Comparison of ENCODE assay signal across 8 cellular contexts in genomic region chr11:46916669-46917108, GRCh38. TPM values are rescaled to one million over a fixed set of nuclear protein-coding genes. Genes with fewer than 3 reads are reported as not detected.
DNase-seq lines count a peak whose midpoint lies in the region; ATAC-seq and TF ChIP-seq lines count a peak whose summit lies in the region.

No MANE protein-coding gene starts in this region.

- DNase-seq in EH (ENCODE audit: low read depth) (peak; percentile 82), foreskin fibroblast (peak; percentile 76 to 87), neural progenitor cell (ENCODE audit: low spot score) (peak; percentile 85)
- peak; percentile 26 to 31 for DNase-seq in activated T-cell treated with anti-CD3 and anti-CD28 coated beads, Interleukin-2, amount 50 U/mL, for 72 hours

- H3K4me3 Mint-ChIP-seq in IgD-negative memory B cell: peak overlapping the region; percentile 72 to 91 (median 86)
- H3K4me3 Mint-ChIP-seq in activated T-cell treated with anti-CD3 and anti-CD28 coated beads, Interleukin-2, amount 50 U/mL, for 72 hours: peak overlapping the region; percentile 83 to 84
- H3K4me3 Mint-ChIP-seq in neural progenitor cell: peak overlapping the region; percentile 98

- TF ChIP-seq CTCF in foreskin fibroblast (IDR thresholded peaks at IDR 0.05; ENCODE audit: low read depth, low read length): peak; percentile 43
- peak; percentile 44 for TF ChIP-seq CTCF in neural progenitor cell (IDR thresholded peaks at IDR 0.05)

- peak overlapping the region; percentile 88 for H3K4me2 ChIP-seq in neural progenitor cell

- peaks cover 47% of the 10 kb centered on the region for H3K27me3 Mint-ChIP-seq in IgD-negative memory B cell
- H3K27me3 Mint-ChIP-seq in activated T-cell treated with anti-CD3 and anti-CD28 coated beads, Interleukin-2, amount 50 U/mL, for 72 hours (ENCODE audit: low read depth): peaks cover 57% of the 10 kb centered on the region
- peaks cover 7% of the 10 kb centered on the region for H3K27me3 Mint-ChIP-seq in neural progenitor cell (ENCODE audit: insufficient read depth, low read depth)

- H3K27ac Mint-ChIP-seq in IgD-negative memory B cell (peak overlapping the region in 2 of 3 donors; percentile 20 to 80), neural progenitor cell (peak overlapping the region; percentile 96)
- H3K27ac Mint-ChIP-seq in activated T-cell treated with anti-CD3 and anti-CD28 coated beads, Interleukin-2, amount 50 U/mL, for 72 hours: no peak overlapping the region

- ATAC-seq in activated T-cell treated with anti-CD3 and anti-CD28 coated beads, Interleukin-2, amount 50 U/mL, for 72 hours (replicated peaks in 1 of 2): peak; percentile 31 to 35
- ATAC-seq in GM19328 (IDR thresholded peaks at IDR 0.05; ENCODE audit: unreplicated experiment) (no peak), GM19467 (IDR thresholded peaks at IDR 0.05; ENCODE audit: unreplicated experiment) (no peak), HG02970 (IDR thresholded peaks at IDR 0.05; ENCODE audit: low FRiP score, unreplicated experiment) (no peak)

- H3K36me3 Mint-ChIP-seq in IgD-negative memory B cell: no peaks in the 10 kb centered on the region
- no peaks in the 10 kb centered on the region for H3K36me3 Mint-ChIP-seq in activated T-cell treated with anti-CD3 and anti-CD28 coated beads, Interleukin-2, amount 50 U/mL, for 72 hours (ENCODE audit: insufficient read depth in 2 of 2)
- peaks cover 8% of the 10 kb centered on the region for H3K36me3 Mint-ChIP-seq in neural progenitor cell

- no peaks in the 10 kb centered on the region for H3K36me3 ChIP-seq in neural progenitor cell

- no peak overlapping the region for H3K9ac ChIP-seq in neural progenitor cell

- no peaks in the 10 kb centered on the region for H3K9me3 ChIP-seq in neural progenitor cell (ENCODE audit: low read depth)

- peaks cover 18 to 21% (median 20%) of the 10 kb centered on the region in 3 donors for H3K4me1 Mint-ChIP-seq in IgD-negative memory B cell
- peaks cover 26% of the 10 kb centered on the region for H3K4me1 Mint-ChIP-seq in activated T-cell treated with anti-CD3 and anti-CD28 coated beads, Interleukin-2, amount 50 U/mL, for 72 hours (ENCODE audit: low read depth)
- peaks cover 78% of the 10 kb centered on the region for H3K4me1 Mint-ChIP-seq in neural progenitor cell

- peaks cover 31% of the 10 kb centered on the region for H4K20me1 ChIP-seq in neural progenitor cell (ENCODE audit: low read depth)

- no peak overlapping the region for H3K27ac ChIP-seq in neural progenitor cell

- H3K4me1 ChIP-seq in neural progenitor cell: peaks cover 38% of the 10 kb centered on the region

- H2AFZ ChIP-seq in neural progenitor cell (replicated peaks): peak overlapping the region; percentile 12

- H3K9me3 Mint-ChIP-seq in IgD-negative memory B cell (no peaks in the 10 kb centered on the region), neural progenitor cell (no peaks in the 10 kb centered on the region)
- H3K9me3 Mint-ChIP-seq in activated T-cell treated with anti-CD3 and anti-CD28 coated beads, Interleukin-2, amount 50 U/mL, for 72 hours: no peaks in the 10 kb centered on the region

- peaks cover 43% of the 10 kb centered on the region for H3K79me2 ChIP-seq in neural progenitor cell (ENCODE audit: low read depth)

- peaks cover 56% of the 10 kb centered on the region for H3F3A ChIP-seq in neural progenitor cell (ENCODE audit: low read depth)

- peaks cover 16% of the 10 kb centered on the region for H3K27me3 ChIP-seq in neural progenitor cell

- peak overlapping the region; percentile 51 to 57 for H3K4me3 ChIP-seq in foreskin fibroblast (ENCODE audit: low read depth in 1 of 2, low read length in 2 of 2)
- H3K4me3 ChIP-seq in neural progenitor cell: peak overlapping the region; percentile 68

RNA-seq across cellular contexts. Expression of gene LRP4, which starts 1.7 kb away (rescaled TPM):
- polyA plus RNA-seq in IgD-negative memory B cell: not detected
- total RNA-seq in activated T-cell treated with anti-CD3 and anti-CD28 coated beads, Interleukin-2, amount 50 U/mL, for 72 hours: under 1 TPM in 1 of 2 donors, not detected in 1; 0.09 TPM
- total RNA-seq in neural progenitor cell (ENCODE audit: low replicate concordance): 9.2 and 12.0 TPM in 2 replicates

RNA-seq across cellular contexts. Expression of gene CSTPP1, which starts 19.9 kb away (rescaled TPM):
- 17.5 TPM for polyA plus RNA-seq in IgD-negative memory B cell
- 10 to 100 TPM; 20.4 to 21.2 TPM for total RNA-seq in activated T-cell treated with anti-CD3 and anti-CD28 coated beads, Interleukin-2, amount 50 U/mL, for 72 hours
- 32.7 and 51.7 TPM in 2 replicates for total RNA-seq in neural progenitor cell (ENCODE audit: low replicate concordance)

Comparison
In these comparisons a context has a peak if more than half of its experiments do, and no peak if none do; other contexts are left out.
1. DNase-seq: peak in every context shown above with its lines; median percentile 85 in neural progenitor cell; 82 in EH; 82 in foreskin fibroblast; 28 in activated T-cell treated with anti-CD3 and anti-CD28 coated beads, Interleukin-2, amount 50 U/mL, for 72 hours.
2. ATAC-seq: peak in activated T-cell treated with anti-CD3 and anti-CD28 coated beads, Interleukin-2, amount 50 U/mL, for 72 hours (2 of 2); none in GM19328 (single experiment), GM19467 (single experiment) and HG02970 (single experiment).
3. Peak in every context shown above with its lines, with median percentiles within 50 percentile points of each other: H3K4me3 Mint-ChIP-seq.